In genomic region chr1:10671551-10672375, GRCh38 we compare ENCODE assay signal across 15 cellular contexts.
A peak's percentile ranks its signal among the peaks of the same experiment; 100 is the strongest.
DNase-seq lines count a peak whose midpoint lies in the region; ATAC-seq and TF ChIP-seq lines count a peak whose summit lies in the region.
"Had no signal": no experiment of that assay in that cellular context is flagged by ENCODE, and none has a peak within 500 bp of the region (broad histone marks: within the 10 kb centered on the region; RNA-seq: fewer than 3 reads in every experiment).

No MANE protein-coding gene starts in this region.

- peak overlapping the region in 1 of 2 experiments; percentile 28; a peak in 1 of 4 replicates for H3K27ac ChIP-seq in SK-N-SH (ENCODE audit: low read depth in 2 of 2, low read length in 1 of 2)
- H3K27ac ChIP-seq in naive thymus-derived CD4-positive, alpha-beta T cell (ENCODE audit: low read depth, low read length), result no peak overlapping the region
- H3K27ac ChIP-seq: SK-N-MC, suprapubic skin had no signal

- TF ChIP-seq CTCF in SK-N-SH (IDR thresholded peaks at IDR 0.05) (no peak), glutamatergic neuron (IDR thresholded peaks at IDR 0.05; ENCODE audit: partially characterized antibody, unreplicated experiment) (no peak), WTC11 (IDR thresholded peaks at IDR 0.05) (no peak)

- no peaks in the 10 kb centered on the region for H3F3A ChIP-seq in SK-N-SH (replicated peaks; ENCODE audit: insufficient read depth)

- no peak for TF ChIP-seq RAD21 in SK-N-SH (IDR thresholded peaks at IDR 0.05; ENCODE audit: low read length)

- no peak; the same call in 2 of the 3 replicates for ATAC-seq in SK-N-SH treated with all-trans-retinoic acid at 6 μM for 48 hours
- peak; percentile 13 for ATAC-seq in naive thymus-derived CD4-positive, alpha-beta T cell
- ATAC-seq in WTC11, result no peak
- ATAC-seq: activated T-cell treated with anti-CD3 and anti-CD28 coated beads, Interleukin-2, amount 50 U/mL, for 72 hours had no signal

- DNase-seq in SK-N-SH (peak; percentile 69), glutamatergic neuron (no peak), CD1c-positive myeloid dendritic cell (ENCODE audit: extremely low spot score) (no peak), WTC11 (ENCODE audit: low spot score) (no peak), T-helper 9 cell (no peak)
- no peak for DNase-seq in naive thymus-derived CD4-positive, alpha-beta T cell
- DNase-seq in activated effector memory CD4-positive, alpha-beta T cell treated with anti-CD3 and anti-CD28 coated beads, Interleukin-2, amount 50 U/mL, for 16 hours, result no peak
- DNase-seq: activated CD4-positive, alpha-beta memory T cell treated with anti-CD3 and anti-CD28 coated beads, Interleukin-2, amount 10 ng/mL, durations not matched to agents 7 days and 5 days; activated T-cell treated with anti-CD3 and anti-CD28 coated beads, Interleukin-2, amount 50 U/mL, for 72 hours; central memory CD4-positive, alpha-beta T cell; islet precursor cell; NCI-H187 treated with DMSO at 0.1 percent for 48 hours had no signal

- H3K27ac Mint-ChIP-seq in glutamatergic neuron (ENCODE audit: unreplicated experiment) (peak overlapping the region; percentile 71), WTC11 (no peak overlapping the region)
- H3K27ac Mint-ChIP-seq in naive thymus-derived CD4-positive, alpha-beta T cell, result no peak overlapping the region
- H3K27ac Mint-ChIP-seq: activated CD4-positive, alpha-beta memory T cell treated with anti-CD3 and anti-CD28 coated beads, Interleukin-2, amount 10 ng/mL, durations not matched to agents 7 days and 5 days; activated T-cell treated with anti-CD3 and anti-CD28 coated beads, Interleukin-2, amount 50 U/mL, for 72 hours had no signal

- H3K9ac ChIP-seq in SK-N-SH, result no peak overlapping the region

- CTCF ChIA-PET in SK-N-SH (lab: Yijun Ruan, JAX) (interaction anchor here (1.3 to 1.7 kb wide), 2 partner anchors 158 to 195 kb away, joined by 4 to 7 read pairs; no protein-coding TSS in a partner anchor), WTC11 (lab: Charles Lee) (no interaction called here)
- CTCF ChIA-PET in naive thymus-derived CD4-positive, alpha-beta T cell (lab: Charles Lee), result no interaction called here

- no peak overlapping the region for H2AFZ ChIP-seq in SK-N-SH (ENCODE audit: low read depth)

- H3K4me1 ChIP-seq in SK-N-SH (ENCODE audit: control insufficient read depth in 1 of 2, insufficient read depth in 2 of 2, low read depth in 1 of 2, low read length in 1 of 2), result peaks cover 0 to 47% of the 10 kb centered on the region in 2 experiments; a peak in 1 of 4 replicates
- no peaks in the 10 kb centered on the region for H3K4me1 ChIP-seq in naive thymus-derived CD4-positive, alpha-beta T cell (ENCODE audit: control insufficient read depth in 2 of 2, insufficient read depth in 2 of 2, low read length in 2 of 2)

- H3K4me2 ChIP-seq in SK-N-SH, result no peak overlapping the region

- no peaks in the 10 kb centered on the region for H3K79me2 ChIP-seq in SK-N-SH (ENCODE audit: insufficient read depth)

- no peaks in the 10 kb centered on the region for H3K9me3 ChIP-seq in SK-N-SH
- no peaks in the 10 kb centered on the region for H3K9me3 ChIP-seq in naive thymus-derived CD4-positive, alpha-beta T cell (ENCODE audit: control insufficient read depth in 2 of 3, low read length in 3 of 3)
- H3K9me3 ChIP-seq: suprapubic skin had no signal

- H3K9me2 ChIP-seq in SK-N-SH, result no peaks in the 10 kb centered on the region

- no peaks in the 10 kb centered on the region for H3K27me3 ChIP-seq in SK-N-SH (ENCODE audit: insufficient read depth)
- H3K27me3 ChIP-seq in naive thymus-derived CD4-positive, alpha-beta T cell (ENCODE audit: control insufficient read depth in 2 of 2, insufficient read depth in 2 of 2, low read length in 2 of 2), result no peaks in the 10 kb centered on the region
- H3K27me3 ChIP-seq: suprapubic skin had no signal

- peaks cover 31% of the 10 kb centered on the region for H3K4me1 Mint-ChIP-seq in glutamatergic neuron (ENCODE audit: low read depth, unreplicated experiment)
- H3K4me1 Mint-ChIP-seq in naive thymus-derived CD4-positive, alpha-beta T cell, result peaks cover 0 to 7% (median 0%) of the 10 kb centered on the region in 7 donors
- H3K4me1 Mint-ChIP-seq in WTC11, result peaks cover 16% of the 10 kb centered on the region
- H3K4me1 Mint-ChIP-seq: activated CD4-positive, alpha-beta memory T cell treated with anti-CD3 and anti-CD28 coated beads, Interleukin-2, amount 10 ng/mL, durations not matched to agents 7 days and 5 days had no signal

- POLR2A ChIA-PET in SK-N-SH (lab: Yijun Ruan, JAX), result interaction anchor here (0.8 kb wide), 1 partner anchor 104 kb away, joined by 3 read pairs; no protein-coding TSS in a partner anchor
- POLR2A ChIA-PET in naive thymus-derived CD4-positive, alpha-beta T cell (lab: Charles Lee), result no interaction called here
- POLR2A ChIA-PET in WTC11 (lab: Charles Lee), result no interaction called here

- no peaks in the 10 kb centered on the region for H3K36me3 Mint-ChIP-seq in glutamatergic neuron (ENCODE audit: unreplicated experiment)
- no peaks in the 10 kb centered on the region for H3K36me3 Mint-ChIP-seq in naive thymus-derived CD4-positive, alpha-beta T cell
- H3K36me3 Mint-ChIP-seq in WTC11, result no peaks in the 10 kb centered on the region

- H3K36me3 ChIP-seq in SK-N-SH (replicated peaks in 1 of 2; ENCODE audit: control insufficient read depth in 1 of 2, insufficient read depth in 2 of 2, low read length in 1 of 2), result no peaks in the 10 kb centered on the region
- H3K36me3 ChIP-seq in naive thymus-derived CD4-positive, alpha-beta T cell (ENCODE audit: control insufficient read depth in 2 of 3, insufficient read depth in 3 of 3, low read length in 3 of 3), result no peaks in the 10 kb centered on the region
- H3K36me3 ChIP-seq: suprapubic skin had no signal

- intact Hi-C loops in naive thymus-derived CD4-positive, alpha-beta T cell (cut with micrococcal nuclease), result no loop called here

- no peak overlapping the region for H3K4me3 ChIP-seq in SK-N-SH (ENCODE audit: low read depth in 2 of 2, low read length in 1 of 2)
- no peak overlapping the region for H3K4me3 ChIP-seq in naive thymus-derived CD4-positive, alpha-beta T cell (ENCODE audit: low read length)
- H3K4me3 ChIP-seq: SK-N-MC, suprapubic skin had no signal

- H3K27me3 Mint-ChIP-seq in glutamatergic neuron (ENCODE audit: unreplicated experiment) (peaks cover 11% of the 10 kb centered on the region), WTC11 (ENCODE audit: low read depth) (no peaks in the 10 kb centered on the region)
- H3K27me3 Mint-ChIP-seq in naive thymus-derived CD4-positive, alpha-beta T cell, result no peaks in the 10 kb centered on the region
- H3K27me3 Mint-ChIP-seq: activated CD4-positive, alpha-beta memory T cell treated with anti-CD3 and anti-CD28 coated beads, Interleukin-2, amount 10 ng/mL, durations not matched to agents 7 days and 5 days had no signal

- H3K4me3 Mint-ChIP-seq in glutamatergic neuron (ENCODE audit: unreplicated experiment) (peak overlapping the region; percentile 70), WTC11 (no peak overlapping the region)
- H3K4me3 Mint-ChIP-seq in naive thymus-derived CD4-positive, alpha-beta T cell, result no peak overlapping the region
- H3K4me3 Mint-ChIP-seq: activated CD4-positive, alpha-beta memory T cell treated with anti-CD3 and anti-CD28 coated beads, Interleukin-2, amount 10 ng/mL, durations not matched to agents 7 days and 5 days; activated T-cell treated with anti-CD3 and anti-CD28 coated beads, Interleukin-2, amount 50 U/mL, for 72 hours had no signal

- 69% methylated on average over 21 of the region's 27 CpGs for WGBS in SK-N-SH (ENCODE audit: low lambda C conversion rate)

- H3K9me3 Mint-ChIP-seq in glutamatergic neuron (ENCODE audit: unreplicated experiment) (peaks cover 1% of the 10 kb centered on the region), WTC11 (no peaks in the 10 kb centered on the region)
- H3K9me3 Mint-ChIP-seq in naive thymus-derived CD4-positive, alpha-beta T cell, result no peaks in the 10 kb centered on the region
- H3K9me3 Mint-ChIP-seq: activated CD4-positive, alpha-beta memory T cell treated with anti-CD3 and anti-CD28 coated beads, Interleukin-2, amount 10 ng/mL, durations not matched to agents 7 days and 5 days; activated T-cell treated with anti-CD3 and anti-CD28 coated beads, Interleukin-2, amount 50 U/mL, for 72 hours had no signal

- no peaks in the 10 kb centered on the region for H4K20me1 ChIP-seq in SK-N-SH (ENCODE audit: insufficient read depth)

- TF ChIP-seq EP300 in SK-N-SH (IDR thresholded peaks at IDR 0.05; ENCODE audit: borderline replicate concordance in 1 of 2, low read depth in 1 of 2, low read length in 1 of 2), result no peak

TF ChIP-seq in SK-N-SH, 30 proteins besides CTCF, POLR2A, EP300 and RAD21 (continues in another document):
- TF ChIP-seq TAF1 (IDR thresholded peaks at IDR 0.05; ENCODE audit: borderline replicate concordance, low read depth, low read length) (no peak), GABPA (IDR thresholded peaks at IDR 0.05; ENCODE audit: low read depth) (no peak), NRF1 (IDR thresholded peaks at IDR 0.05; ENCODE audit: low read depth, low read length) (no peak), FOXM1 (IDR thresholded peaks at IDR 0.05; ENCODE audit: low read depth) (no peak)

TF ChIP-seq in SK-N-SH treated with all-trans-retinoic acid at 6 μM for 48 hours, 23 proteins besides CTCF, POLR2A, EP300 and RAD21 (continues in another document):
- no peak for TF ChIP-seq TOX (CRISPR knock-in tag; IDR thresholded peaks at IDR 0.05; ENCODE audit: borderline replicate concordance)
- TF ChIP-seq ISL1 (CRISPR knock-in tag; IDR thresholded peaks at IDR 0.05), result no peak
